ENCODE assay signal across 29 cellular contexts in the genomic region with DNA sequence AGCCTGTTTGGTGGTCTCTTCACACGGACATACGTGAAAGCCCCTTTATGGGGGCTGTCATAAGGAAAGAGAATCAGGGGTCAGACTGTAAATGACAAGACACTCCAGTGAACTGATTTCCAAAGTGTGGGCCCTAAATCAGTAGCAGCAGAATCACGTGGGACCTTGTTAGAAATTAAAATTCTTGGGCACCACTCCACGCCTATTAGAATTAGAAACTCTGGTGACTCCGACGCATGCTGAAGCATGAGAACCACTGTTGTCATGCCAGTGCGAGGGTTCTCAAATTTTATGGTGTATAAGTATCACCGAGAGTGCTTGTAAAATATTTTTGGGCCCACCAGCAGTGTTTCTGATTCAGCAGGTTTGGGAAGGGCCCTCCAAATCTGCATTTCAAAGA.
"Had no signal": no experiment of that assay in that cellular context is flagged by ENCODE, and none has a peak within 500 bp of the region (broad histone marks: within the 10 kb centered on the region; RNA-seq: fewer than 3 reads in every experiment).

No MANE protein-coding gene starts in this region.

- H3K36me3 Mint-ChIP-seq: activated naive CD4-positive, alpha-beta T cell treated with anti-CD3 and anti-CD28 coated beads, Interleukin-2, amount 50 U/mL, for 24 hours; activated naive CD8-positive, alpha-beta T cell treated with anti-CD3 and anti-CD28 coated beads, Interleukin-2, amount 10 ng/mL, durations not matched to agents 7 days and 5 days had no signal

- H3K9me3 ChIP-seq: ascending aorta, SJCRH30 had no signal

- H3K4me1 Mint-ChIP-seq: activated CD4-positive, alpha-beta T cell treated with anti-CD3 and anti-CD28 coated beads, Interleukin-2, amount 10 ng/mL, durations not matched to agents 24 days and 14 days; activated naive CD4-positive, alpha-beta T cell treated with anti-CD3 and anti-CD28 coated beads, Interleukin-2, amount 50 U/mL, for 24 hours; activated naive CD8-positive, alpha-beta T cell treated with anti-CD3 and anti-CD28 coated beads, Interleukin-2, amount 10 ng/mL, durations not matched to agents 7 days and 5 days; activated T-helper 17 cell treated with anti-CD3 and anti-CD28 coated beads, Interleukin-2, amount 50 U/mL, for 72 hours had no signal

- H3K36me3 ChIP-seq: ascending aorta, SJCRH30 had no signal

- H3K9me3 Mint-ChIP-seq: activated CD4-positive, alpha-beta T cell treated with anti-CD3 and anti-CD28 coated beads, Interleukin-2, amount 10 ng/mL, durations not matched to agents 24 days and 14 days; activated CD8-positive, alpha-beta T cell treated with anti-CD3 and anti-CD28 coated beads for 36 hours; activated naive CD4-positive, alpha-beta T cell treated with anti-CD3 and anti-CD28 coated beads, Interleukin-2, amount 50 U/mL, for 24 hours; activated naive CD8-positive, alpha-beta T cell treated with anti-CD3 and anti-CD28 coated beads, Interleukin-2, amount 10 ng/mL, durations not matched to agents 7 days and 5 days; activated T-cell treated with anti-CD3 and anti-CD28 coated beads, Interleukin-2, amount 50 U/mL, for 72 hours; activated T-helper 17 cell treated with anti-CD3 and anti-CD28 coated beads, Interleukin-2, amount 50 U/mL, for 72 hours had no signal

- H3K27me3 Mint-ChIP-seq: activated CD4-positive, alpha-beta T cell treated with anti-CD3 and anti-CD28 coated beads, Interleukin-2, amount 10 ng/mL, durations not matched to agents 24 days and 14 days; activated CD8-positive, alpha-beta T cell treated with anti-CD3 and anti-CD28 coated beads for 36 hours; activated naive CD4-positive, alpha-beta T cell treated with anti-CD3 and anti-CD28 coated beads, Interleukin-2, amount 50 U/mL, for 24 hours; activated naive CD8-positive, alpha-beta T cell treated with anti-CD3 and anti-CD28 coated beads, Interleukin-2, amount 10 ng/mL, durations not matched to agents 7 days and 5 days; activated T-helper 17 cell treated with anti-CD3 and anti-CD28 coated beads, Interleukin-2, amount 50 U/mL, for 72 hours had no signal

- H3K4me3 Mint-ChIP-seq: activated CD4-positive, alpha-beta T cell treated with anti-CD3 and anti-CD28 coated beads, Interleukin-2, amount 10 ng/mL, durations not matched to agents 24 days and 14 days; activated CD8-positive, alpha-beta T cell treated with anti-CD3 and anti-CD28 coated beads for 36 hours; activated naive CD4-positive, alpha-beta T cell treated with anti-CD3 and anti-CD28 coated beads, Interleukin-2, amount 50 U/mL, for 24 hours; activated naive CD8-positive, alpha-beta T cell treated with anti-CD3 and anti-CD28 coated beads, Interleukin-2, amount 10 ng/mL, durations not matched to agents 7 days and 5 days; activated T-cell treated with anti-CD3 and anti-CD28 coated beads, Interleukin-2, amount 50 U/mL, for 72 hours; activated T-helper 17 cell treated with anti-CD3 and anti-CD28 coated beads, Interleukin-2, amount 50 U/mL, for 72 hours had no signal

- DNase-seq: activated CD4-positive, alpha-beta T cell treated with anti-CD3 and anti-CD28 coated beads, Interleukin-2, amount 10 ng/mL, durations not matched to agents 24 days and 14 days; activated CD4-positive, alpha-beta T cell treated with anti-CD3 and anti-CD28 coated beads, Interleukin-2, amount 50 U/mL, for 4 hours; activated CD8-positive, alpha-beta T cell treated with anti-CD3 and anti-CD28 coated beads for 36 hours; activated effector memory CD4-positive, alpha-beta T cell treated with anti-CD3 and anti-CD28 coated beads, Interleukin-2, amount 50 U/mL, for 16 hours; activated naive CD4-positive, alpha-beta T cell treated with Interleukin-2 at 50 U/mL for 16 hours; activated naive CD8-positive, alpha-beta T cell treated with anti-CD3 and anti-CD28 coated beads, Interleukin-2, amount 10 ng/mL, durations not matched to agents 7 days and 5 days; activated T-cell treated with anti-CD3 and anti-CD28 coated beads, Interleukin-2, amount 50 U/mL, for 1 hour; activated T-cell treated with anti-CD3 and anti-CD28 coated beads, Interleukin-2, amount 50 U/mL, for 72 hours; amygdala; central memory CD4-positive, alpha-beta T cell; NCI-H1092 treated with DMSO at 0.1 percent for 48 hours; NCI-H1417; NCI-H146; NCI-H187; NCI-H2029 treated with DMSO at 0.1 percent for 48 hours; NCI-H2107; NCI-H2171; NCI-H510A; NCI-H526; NCI-H748 treated with DMSO at 0.1 percent for 48 hours; PC-9; SHP77; SJCRH30 had no signal

- H3K27ac Mint-ChIP-seq: activated CD4-positive, alpha-beta T cell treated with anti-CD3 and anti-CD28 coated beads, Interleukin-2, amount 10 ng/mL, durations not matched to agents 24 days and 14 days; activated CD8-positive, alpha-beta T cell treated with anti-CD3 and anti-CD28 coated beads for 36 hours; activated naive CD4-positive, alpha-beta T cell treated with anti-CD3 and anti-CD28 coated beads, Interleukin-2, amount 50 U/mL, for 24 hours; activated naive CD8-positive, alpha-beta T cell treated with anti-CD3 and anti-CD28 coated beads, Interleukin-2, amount 10 ng/mL, durations not matched to agents 7 days and 5 days; activated T-cell treated with anti-CD3 and anti-CD28 coated beads, Interleukin-2, amount 50 U/mL, for 72 hours; activated T-helper 17 cell treated with anti-CD3 and anti-CD28 coated beads, Interleukin-2, amount 50 U/mL, for 72 hours had no signal

- H3K4me3 ChIP-seq: ascending aorta, K562, PC-9, SJCRH30, SK-N-MC had no signal

- ATAC-seq: activated CD8-positive, alpha-beta T cell treated with anti-CD3 and anti-CD28 coated beads for 36 hours; activated T-cell treated with anti-CD3 and anti-CD28 coated beads, Interleukin-2, amount 50 U/mL, for 72 hours; activated T-helper 17 cell treated with anti-CD3 and anti-CD28 coated beads, Interleukin-2, amount 50 U/mL, for 72 hours; K562 had no signal

- H3K27ac ChIP-seq: ascending aorta, PC-9, RWPE1, SJCRH30, SK-N-MC had no signal

- H3K4me1 ChIP-seq: ascending aorta, SJCRH30 had no signal

- H3K27me3 ChIP-seq: ascending aorta, SJCRH30 had no signal
